15 cellular contexts compared by ENCODE assay signal in the genomic region with DNA sequence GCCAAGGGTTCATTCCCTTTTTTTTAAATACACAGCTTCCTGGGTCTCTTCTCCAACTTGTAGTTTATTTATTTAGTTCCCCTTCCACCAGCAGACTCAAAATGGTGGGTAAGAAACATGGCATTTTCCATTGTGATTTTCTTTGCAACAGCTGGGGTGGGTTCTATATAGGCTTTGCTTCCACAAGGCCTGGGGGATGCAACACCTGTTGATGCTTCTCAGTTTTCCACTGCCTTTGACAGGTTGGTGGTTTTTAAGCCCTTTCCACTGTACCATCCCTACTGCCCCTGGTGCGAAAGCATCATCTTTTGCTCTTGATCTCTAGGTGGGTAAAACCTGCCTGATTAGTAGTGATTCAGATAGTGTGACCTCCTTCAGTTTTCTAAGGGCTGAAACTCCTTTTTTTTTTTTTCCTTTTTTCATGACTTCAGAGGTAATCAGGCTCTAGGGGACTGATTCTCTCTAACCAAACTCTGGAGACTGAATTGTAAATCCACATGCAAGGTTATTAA. TPM values are rescaled to one million over a fixed set of nuclear protein-coding genes. Genes with fewer than 3 reads are reported as not detected.
DNase-seq lines count a peak whose midpoint lies in the region; ATAC-seq and TF ChIP-seq lines count a peak whose summit lies in the region.
"Had no signal": no experiment of that assay in that cellular context is flagged by ENCODE, and none has a peak within 500 bp of the region (broad histone marks: within the 10 kb centered on the region; RNA-seq: fewer than 3 reads in every experiment).

No MANE protein-coding gene starts in this region.

- peaks cover 8% of the 10 kb centered on the region for H3K36me3 Mint-ChIP-seq in activated naive CD8-positive, alpha-beta T cell
- H3K36me3 Mint-ChIP-seq in activated naive CD8-positive, alpha-beta T cell treated with anti-CD3 and anti-CD28 coated beads for 36 hours: peaks cover 9% of the 10 kb centered on the region
- H3K36me3 Mint-ChIP-seq in mesothelial cell of epicardium: peaks cover 3% of the 10 kb centered on the region
- no peaks in the 10 kb centered on the region for H3K36me3 Mint-ChIP-seq in stimulated activated naive CD8-positive, alpha-beta T cell treated with anti-CD3 and anti-CD28 coated beads, Interleukin-15, Interleukin-2, amounts not matched to agents 100 ng/mL and 50 ng/mL, for 24 hours (ENCODE audit: low read depth)

- H3K27me3 Mint-ChIP-seq in activated naive CD8-positive, alpha-beta T cell: no peaks in the 10 kb centered on the region
- no peaks in the 10 kb centered on the region for H3K27me3 Mint-ChIP-seq in activated naive CD8-positive, alpha-beta T cell treated with anti-CD3 and anti-CD28 coated beads for 36 hours
- no peaks in the 10 kb centered on the region for H3K27me3 Mint-ChIP-seq in mesothelial cell of epicardium (ENCODE audit: low read depth)
- H3K27me3 Mint-ChIP-seq in stimulated activated naive CD8-positive, alpha-beta T cell treated with anti-CD3 and anti-CD28 coated beads, Interleukin-15, Interleukin-2, amounts not matched to agents 100 ng/mL and 50 ng/mL, for 24 hours: no peaks in the 10 kb centered on the region

- no peak for DNase-seq in activated naive CD8-positive, alpha-beta T cell treated with anti-CD3 and anti-CD28 coated beads for 36 hours
- DNase-seq in MV-4-11 (lab: John Stamatoyannopoulos, UW) (peak; percentile 27), mesothelial cell of epicardium (ENCODE audit: low spot score in 2 of 2, unreplicated experiment in 2 of 2) (no peak), KBM-7 (no peak)
- DNase-seq: activated CD8-positive, alpha-beta memory T cell treated with anti-CD3 and anti-CD28 coated beads for 24 hours; heart right ventricle; islet precursor cell; mesendoderm; NCI-H2081; NCI-H526 treated with DMSO at 0.1 percent for 48 hours had no signal

- no peak for ATAC-seq in GM21723 (IDR thresholded peaks at IDR 0.05; ENCODE audit: unreplicated experiment)
- ATAC-seq: SK-N-SH treated with all-trans-retinoic acid at 6 μM for 48 hours had no signal

- no peaks in the 10 kb centered on the region for H3K9me3 Mint-ChIP-seq in activated naive CD8-positive, alpha-beta T cell (ENCODE audit: low read depth)
- H3K9me3 Mint-ChIP-seq in activated naive CD8-positive, alpha-beta T cell treated with anti-CD3 and anti-CD28 coated beads for 36 hours: no peaks in the 10 kb centered on the region
- no peaks in the 10 kb centered on the region for H3K9me3 Mint-ChIP-seq in mesothelial cell of epicardium
- H3K9me3 Mint-ChIP-seq in stimulated activated naive CD8-positive, alpha-beta T cell treated with anti-CD3 and anti-CD28 coated beads, Interleukin-15, Interleukin-2, amounts not matched to agents 100 ng/mL and 50 ng/mL, for 24 hours: no peaks in the 10 kb centered on the region

- no peak overlapping the region for H3K4me3 Mint-ChIP-seq in activated naive CD8-positive, alpha-beta T cell
- no peak overlapping the region for H3K4me3 Mint-ChIP-seq in activated naive CD8-positive, alpha-beta T cell treated with anti-CD3 and anti-CD28 coated beads for 36 hours
- no peak overlapping the region for H3K4me3 Mint-ChIP-seq in mesothelial cell of epicardium
- no peak overlapping the region for H3K4me3 Mint-ChIP-seq in stimulated activated naive CD8-positive, alpha-beta T cell treated with anti-CD3 and anti-CD28 coated beads, Interleukin-15, Interleukin-2, amounts not matched to agents 100 ng/mL and 50 ng/mL, for 24 hours

- H3K27ac Mint-ChIP-seq in activated naive CD8-positive, alpha-beta T cell: peak overlapping the region; percentile 75
- no peak overlapping the region for H3K27ac Mint-ChIP-seq in activated naive CD8-positive, alpha-beta T cell treated with anti-CD3 and anti-CD28 coated beads for 36 hours
- H3K27ac Mint-ChIP-seq in mesothelial cell of epicardium: peak overlapping the region; percentile 5
- peak overlapping the region; percentile 31 for H3K27ac Mint-ChIP-seq in stimulated activated naive CD8-positive, alpha-beta T cell treated with anti-CD3 and anti-CD28 coated beads, Interleukin-15, Interleukin-2, amounts not matched to agents 100 ng/mL and 50 ng/mL, for 24 hours

- peaks cover 47% of the 10 kb centered on the region for H3K4me1 Mint-ChIP-seq in activated naive CD8-positive, alpha-beta T cell (ENCODE audit: low read depth)
- H3K4me1 Mint-ChIP-seq in activated naive CD8-positive, alpha-beta T cell treated with anti-CD3 and anti-CD28 coated beads for 36 hours: peaks cover 31% of the 10 kb centered on the region
- peaks cover 12% of the 10 kb centered on the region for H3K4me1 Mint-ChIP-seq in mesothelial cell of epicardium
- peaks cover 32% of the 10 kb centered on the region for H3K4me1 Mint-ChIP-seq in stimulated activated naive CD8-positive, alpha-beta T cell treated with anti-CD3 and anti-CD28 coated beads, Interleukin-15, Interleukin-2, amounts not matched to agents 100 ng/mL and 50 ng/mL, for 24 hours (ENCODE audit: low read depth)

- no peak for TF ChIP-seq CTCF in mesothelial cell of epicardium (IDR thresholded peaks at IDR 0.05; ENCODE audit: unreplicated experiment)

- in situ Hi-C loops in KBM-7 (cut with MboI; ENCODE audit: low pct_unique_long_range_greater_than_20kb, low sequenced_read_pairs): no loop called here

RNA-seq across cellular contexts. Expression of a gene that starts 8.5 kb away (rescaled TPM):
- total RNA-seq in activated naive CD8-positive, alpha-beta T cell treated with anti-CD3 and anti-CD28 coated beads for 36 hours: 10 to 100 TPM; 38.0 to 39.8 TPM
- 94.0 to 96.6 TPM (median 96.1 TPM) in 3 replicates for total RNA-seq in mesothelial cell of epicardium

RNA-seq across cellular contexts. Expression of a gene that starts 22.9 kb away (rescaled TPM):
- 10 to 100 TPM; 32.7 to 34.3 TPM for total RNA-seq in activated naive CD8-positive, alpha-beta T cell treated with anti-CD3 and anti-CD28 coated beads for 36 hours
- total RNA-seq in mesothelial cell of epicardium: 52.1 to 53.6 TPM (median 52.9 TPM) in 3 replicates

RNA-seq across cellular contexts. Expression of a gene that starts 29.4 kb away (rescaled TPM):
- total RNA-seq in activated naive CD8-positive, alpha-beta T cell treated with anti-CD3 and anti-CD28 coated beads for 36 hours: 1 to 10 TPM; 8.4 to 8.7 TPM
- total RNA-seq in mesothelial cell of epicardium: 6.7 to 6.8 TPM (median 6.7 TPM) in 3 replicates
- total RNA-seq: ascending aorta had no signal
